ENCODE assay signal across 15 cellular contexts in genomic region chrX:119071381-119071780, GRCh38. TPM values are rescaled to one million over a fixed set of nuclear protein-coding genes. Genes with fewer than 3 reads are reported as not detected.
DNase-seq lines count a peak whose midpoint lies in the region; ATAC-seq and TF ChIP-seq lines count a peak whose summit lies in the region.
"Had no signal": no experiment of that assay in that cellular context is flagged by ENCODE, and none has a peak within 500 bp of the region (broad histone marks: within the 10 kb centered on the region; RNA-seq: fewer than 3 reads in every experiment).

No MANE protein-coding gene starts in this region.

- no peaks in the 10 kb centered on the region for H3K36me3 Mint-ChIP-seq in activated B cell treated with CpG ODN at 0.5 μM for 24 hours (ENCODE audit: low read depth)
- H3K36me3 Mint-ChIP-seq: CD4-positive, CD25-positive, alpha-beta regulatory T cell had no signal

- peak overlapping the region; percentile 36 for H3K4me3 Mint-ChIP-seq in activated B cell treated with CpG ODN at 0.5 μM for 24 hours
- H3K4me3 Mint-ChIP-seq: activated T-helper 17 cell treated with anti-CD3 and anti-CD28 coated beads, Interleukin-2, amount 50 U/mL, for 72 hours; CD4-positive, CD25-positive, alpha-beta regulatory T cell; neural crest cell; T-helper 1 cell treated with Interleukin-12 subunit alpha and Interleukin-12 subunit beta and Interleukin-4 antibody, amounts not matched to agents 30 μg/mL and 1 μg/mL, for 36 hours had no signal

- no peak for TF ChIP-seq CTCF in activated B cell treated with CpG ODN at 0.5 μM for 24 hours (IDR thresholded peaks at IDR 0.05)

- H3K9me3 Mint-ChIP-seq in activated B cell treated with CpG ODN at 0.5 μM for 24 hours: no peaks in the 10 kb centered on the region
- H3K9me3 Mint-ChIP-seq: activated T-helper 17 cell treated with anti-CD3 and anti-CD28 coated beads, Interleukin-2, amount 50 U/mL, for 72 hours; CD4-positive, CD25-positive, alpha-beta regulatory T cell; T-helper 1 cell treated with Interleukin-12 subunit alpha and Interleukin-12 subunit beta and Interleukin-4 antibody, amounts not matched to agents 30 μg/mL and 1 μg/mL, for 36 hours had no signal

- no peak for DNase-seq in activated B cell treated with CpG ODN at 0.5 μM for 24 hours
- DNase-seq in epidermal melanocyte (ENCODE audit: insufficient read length, low spot score): no peak
- DNase-seq in ecto neural progenitor cell (ENCODE audit: low spot score): no peak
- DNase-seq: activated CD4-positive, alpha-beta T cell treated with anti-CD3 and anti-CD28 coated beads, Interleukin-2, amount 50 U/mL, for 1 hour; CD4-positive, CD25-positive, alpha-beta regulatory T cell; sigmoid colon had no signal

- peak overlapping the region; percentile 76 for H3K27ac Mint-ChIP-seq in activated B cell treated with CpG ODN at 0.5 μM for 24 hours
- H3K27ac Mint-ChIP-seq: activated T-helper 17 cell treated with anti-CD3 and anti-CD28 coated beads, Interleukin-2, amount 50 U/mL, for 72 hours; CD4-positive, CD25-positive, alpha-beta regulatory T cell; T-helper 1 cell treated with Interleukin-12 subunit alpha and Interleukin-12 subunit beta and Interleukin-4 antibody, amounts not matched to agents 30 μg/mL and 1 μg/mL, for 36 hours had no signal

- H3K27me3 Mint-ChIP-seq in activated B cell treated with CpG ODN at 0.5 μM for 24 hours: no peaks in the 10 kb centered on the region
- H3K27me3 Mint-ChIP-seq: activated T-helper 17 cell treated with anti-CD3 and anti-CD28 coated beads, Interleukin-2, amount 50 U/mL, for 72 hours; CD4-positive, CD25-positive, alpha-beta regulatory T cell had no signal

- POLR2A ChIA-PET in activated B cell treated with CpG ODN at 0.5 μM for 24 hours (lab: Charles Lee): no interaction called here

- no peaks in the 10 kb centered on the region for H3K4me1 Mint-ChIP-seq in activated B cell treated with CpG ODN at 0.5 μM for 24 hours
- H3K4me1 Mint-ChIP-seq: activated T-helper 17 cell treated with anti-CD3 and anti-CD28 coated beads, Interleukin-2, amount 50 U/mL, for 72 hours; CD4-positive, CD25-positive, alpha-beta regulatory T cell; neural crest cell had no signal

- CTCF ChIA-PET in activated B cell treated with CpG ODN at 0.5 μM for 24 hours (lab: Charles Lee): interaction anchor here (0.7 to 1.2 kb wide), 4 partner anchors 62 to 232 kb away, joined by 3 to 5 read pairs (median 4); no protein-coding TSS in a partner anchor

- intact Hi-C loops in activated B cell treated with CpG ODN at 0.5 μM for 24 hours (cut with micrococcal nuclease): no loop called here

- ATAC-seq in GM18508 (IDR thresholded peaks at IDR 0.05; ENCODE audit: insufficient read depth, unreplicated experiment) (peak; percentile 68), GM21381 (IDR thresholded peaks at IDR 0.05; ENCODE audit: unreplicated experiment) (peak; percentile 69), HG03066 (IDR thresholded peaks at IDR 0.05; ENCODE audit: low read depth, unreplicated experiment) (peak; percentile 78), activated B cell treated with CpG ODN at 0.5 μM for 24 hours (ENCODE audit: low read depth) (peak; percentile 38), GM19023 (IDR thresholded peaks at IDR 0.05; ENCODE audit: unreplicated experiment) (no peak), HG03025 (IDR thresholded peaks at IDR 0.05; ENCODE audit: low FRiP score, unreplicated experiment) (no peak)
- ATAC-seq: activated T-helper 17 cell treated with anti-CD3 and anti-CD28 coated beads, Interleukin-2, amount 50 U/mL, for 72 hours; Panc1 had no signal

RNA-seq across cellular contexts. Expression of gene CT47C1, which starts 1.4 kb away (rescaled TPM):
- total RNA-seq in activated B cell treated with CpG ODN at 0.5 μM for 24 hours: not detected in 2 replicates
- total RNA-seq: activated T-helper 17 cell treated with anti-CD3 and anti-CD28 coated beads, Interleukin-2, amount 50 U/mL, for 72 hours; CD4-positive, CD25-positive, alpha-beta regulatory T cell; neural crest cell; sigmoid colon had no signal

RNA-seq across cellular contexts. Expression of gene KIAA1210, which starts 56.2 kb away (rescaled TPM):
- total RNA-seq in activated B cell treated with CpG ODN at 0.5 μM for 24 hours: not detected in 2 replicates
- total RNA-seq: activated T-helper 17 cell treated with anti-CD3 and anti-CD28 coated beads, Interleukin-2, amount 50 U/mL, for 72 hours; CD4-positive, CD25-positive, alpha-beta regulatory T cell; neural crest cell; sigmoid colon had no signal

Comparison
In these comparisons a context has a peak if more than half of its experiments do, and no peak if none do; other contexts are left out.
1. ATAC-seq: peak in GM18508 (single experiment), GM21381 (single experiment), HG03066 (single experiment) and activated B cell treated with CpG ODN at 0.5 μM for 24 hours (single experiment); none in GM19023 (single experiment) and HG03025 (single experiment).